In the genomic region with DNA sequence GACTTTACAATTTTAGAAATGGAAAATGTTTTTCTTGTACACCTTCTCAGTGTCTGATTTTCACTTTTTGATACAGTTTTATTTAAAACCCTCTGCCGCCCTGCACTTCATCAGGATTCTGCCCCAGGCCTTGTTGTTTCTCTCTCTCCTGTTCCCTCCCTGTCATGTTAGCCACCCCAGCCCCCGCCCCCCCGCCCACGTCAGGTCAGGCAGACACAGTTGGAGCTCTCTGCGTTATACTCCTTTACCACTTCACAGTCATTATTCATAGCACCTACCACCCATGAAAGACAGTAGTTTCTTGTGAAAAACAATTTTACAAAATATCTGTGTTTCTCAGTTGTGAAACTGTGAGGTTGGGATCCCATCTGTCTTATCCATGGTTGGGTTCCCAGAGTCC, we compare ENCODE assay signal across 21 cellular contexts. TPM values are rescaled to one million over a fixed set of nuclear protein-coding genes. Genes with fewer than 3 reads are reported as not detected.
DNase-seq lines count a peak whose midpoint lies in the region; ATAC-seq and TF ChIP-seq lines count a peak whose summit lies in the region.
"Had no signal": no experiment of that assay in that cellular context is flagged by ENCODE, and none has a peak within 500 bp of the region (broad histone marks: within the 10 kb centered on the region; RNA-seq: fewer than 3 reads in every experiment).

No MANE protein-coding gene starts in this region.

- H3T11ph ChIP-seq in H9 (ENCODE audit: low read length): no peak overlapping the region

- H3K23me2 ChIP-seq in H9 (ENCODE audit: insufficient read length, low read depth, low read length, poor library complexity, severe bottlenecking): no peaks in the 10 kb centered on the region

- DNase-seq in activated CD4-positive, alpha-beta T cell treated with anti-CD3 and anti-CD28 coated beads, Interleukin-2, amount 10 ng/mL, durations not matched to agents 24 days and 14 days: no peak
- no peak for DNase-seq in activated CD4-positive, alpha-beta T cell treated with anti-CD3 and anti-CD28 coated beads for 36 hours
- no peak for DNase-seq in H9
- DNase-seq in esophagus muscularis mucosa (ENCODE audit: extremely low spot score): peak; percentile 68
- no peak for DNase-seq in stimulated activated naive CD8-positive, alpha-beta T cell treated with anti-CD3 and anti-CD28 coated beads, Interleukin-15, amount 100 ng/mL, for 72 hours
- no peak for DNase-seq in neuronal stem cell (ENCODE audit: low spot score)
- DNase-seq: DMS153; DND-41; Kasumi-1; MV-4-11; NCI-H1105; NCI-H1436 treated with DMSO at 0.1 percent for 48 hours; NCI-H187 treated with DMSO at 0.1 percent for 48 hours; NCI-H524; NCI-H774; NK-92 treated with Interleukin-12 subunit alpha and Interleukin-12 subunit beta, amount 100 ng/mL, for 24 hours; PC-9; SJCRH30 had no signal

- no peak overlapping the region for H2BK20ac ChIP-seq in H9 (ENCODE audit: low read depth, low read length, poor library complexity, severe bottlenecking)

- H2AK5ac ChIP-seq in H9 (ENCODE audit: insufficient read length, low read length) (no peak overlapping the region), neuronal stem cell (ENCODE audit: low read depth, low read length) (no peak overlapping the region)

- H3K14ac ChIP-seq in H9 (ENCODE audit: insufficient read depth, low read length) (no peak overlapping the region), neuronal stem cell (ENCODE audit: low read length) (no peak overlapping the region)

- H3K18ac ChIP-seq in H9 (ENCODE audit: insufficient read length, low read depth, low read length) (no peak overlapping the region), neuronal stem cell (ENCODE audit: low read length) (no peak overlapping the region)

- H3K23ac ChIP-seq in H9 (ENCODE audit: insufficient read length, low read depth, low read length) (no peak overlapping the region), neuronal stem cell (ENCODE audit: low read depth, low read length, poor library complexity) (no peak overlapping the region)

- TF ChIP-seq EP300 in esophagus muscularis mucosa (IDR thresholded peaks at IDR 0.05): no peak

- ATAC-seq in activated CD4-positive, alpha-beta T cell treated with anti-CD3 and anti-CD28 coated beads for 36 hours: no peak
- ATAC-seq in stimulated activated naive CD8-positive, alpha-beta T cell treated with anti-CD3 and anti-CD28 coated beads, Interleukin-15, amount 100 ng/mL, for 72 hours: peak; percentile 67
- no peak for ATAC-seq in GM21360 (IDR thresholded peaks at IDR 0.05; ENCODE audit: unreplicated experiment)
- ATAC-seq: K562, Right ventricle myocardium inferior had no signal

- H2BK120ac ChIP-seq in H9 (ENCODE audit: low read depth, low read length, poor library complexity, severe bottlenecking) (no peak overlapping the region), neuronal stem cell (ENCODE audit: low read depth, low read length) (no peak overlapping the region)

- H4K20me1 ChIP-seq in H9 (ENCODE audit: control insufficient read depth, insufficient read depth, insufficient read length): no peaks in the 10 kb centered on the region

- H3K79me2 ChIP-seq in H9 (ENCODE audit: insufficient read depth, low read length): peaks cover 23% of the 10 kb centered on the region; the same call in 1 of the 2 replicates

- no peak overlapping the region for H2AFZ ChIP-seq in H9 (ENCODE audit: low read length)
- no peak overlapping the region for H2AFZ ChIP-seq in neuronal stem cell (ENCODE audit: low read length)
- H2AFZ ChIP-seq: PC-9 had no signal

- no peak overlapping the region for H4K8ac ChIP-seq in H9 (replicated peaks; ENCODE audit: insufficient read length, low read depth, low read length)
- H4K8ac ChIP-seq in neuronal stem cell (ENCODE audit: low read depth, low read length): no peak overlapping the region

- no peaks in the 10 kb centered on the region for H3K9me3 Mint-ChIP-seq in activated CD4-positive, alpha-beta T cell treated with anti-CD3 and anti-CD28 coated beads, Interleukin-2, amount 10 ng/mL, durations not matched to agents 24 days and 14 days
- H3K9me3 Mint-ChIP-seq in activated CD4-positive, alpha-beta T cell treated with anti-CD3 and anti-CD28 coated beads for 36 hours (ENCODE audit: low read depth): no peaks in the 10 kb centered on the region
- no peaks in the 10 kb centered on the region for H3K9me3 Mint-ChIP-seq in H9
- no peaks in the 10 kb centered on the region for H3K9me3 Mint-ChIP-seq in stimulated activated naive CD8-positive, alpha-beta T cell treated with anti-CD3 and anti-CD28 coated beads, Interleukin-15, amount 100 ng/mL, for 72 hours

- H3K4me3 Mint-ChIP-seq in activated CD4-positive, alpha-beta T cell treated with anti-CD3 and anti-CD28 coated beads, Interleukin-2, amount 10 ng/mL, durations not matched to agents 24 days and 14 days: no peak overlapping the region
- no peak overlapping the region for H3K4me3 Mint-ChIP-seq in activated CD4-positive, alpha-beta T cell treated with anti-CD3 and anti-CD28 coated beads for 36 hours
- H3K4me3 Mint-ChIP-seq in H9: no peak overlapping the region
- H3K4me3 Mint-ChIP-seq in stimulated activated naive CD8-positive, alpha-beta T cell treated with anti-CD3 and anti-CD28 coated beads, Interleukin-15, amount 100 ng/mL, for 72 hours: no peak overlapping the region

- H3K4ac ChIP-seq in H9 (ENCODE audit: low read depth, low read length): no peak overlapping the region
- H3K4ac ChIP-seq in neuronal stem cell (ENCODE audit: low read length): no peak overlapping the region

- H3K27me3 ChIP-seq in H9 (ENCODE audit: insufficient read depth, low read length) (no peaks in the 10 kb centered on the region), esophagus muscularis mucosa (no peaks in the 10 kb centered on the region), neuronal stem cell (ENCODE audit: control insufficient read depth in 3 of 3, insufficient read depth in 3 of 3, low read depth in 1 of 3, low read length in 3 of 3) (no peaks in the 10 kb centered on the region)
- H3K27me3 ChIP-seq: SJCRH30 had no signal

- H2BK12ac ChIP-seq in H9 (ENCODE audit: insufficient read length, low read depth, low read length) (no peak overlapping the region), neuronal stem cell (ENCODE audit: low read length) (no peak overlapping the region)

- H2BK15ac ChIP-seq in H9 (ENCODE audit: low read depth, low read length): no peak overlapping the region
- H2BK15ac ChIP-seq in neuronal stem cell (ENCODE audit: low read length): no peak overlapping the region

- no peak overlapping the region for H3K56ac ChIP-seq in H9 (ENCODE audit: insufficient read length, low read depth, low read length)

- peaks cover 48% of the 10 kb centered on the region for H3K36me3 Mint-ChIP-seq in activated CD4-positive, alpha-beta T cell treated with anti-CD3 and anti-CD28 coated beads, Interleukin-2, amount 10 ng/mL, durations not matched to agents 24 days and 14 days (ENCODE audit: low read depth)
- H3K36me3 Mint-ChIP-seq in activated CD4-positive, alpha-beta T cell treated with anti-CD3 and anti-CD28 coated beads for 36 hours (ENCODE audit: low read depth): peaks cover 51% of the 10 kb centered on the region
- H3K36me3 Mint-ChIP-seq in H9 (ENCODE audit: insufficient read depth in 1 of 3, low read depth in 3 of 3): peaks cover 39 to 63% (median 61%) of the 10 kb centered on the region in 3 experiments

- no peak overlapping the region for H4K5ac ChIP-seq in H9 (ENCODE audit: insufficient read length, low read depth, low read length)

- CTCF ChIA-PET in activated CD4-positive, alpha-beta T cell treated with anti-CD3 and anti-CD28 coated beads for 36 hours (lab: Charles Lee): interaction anchor here (1.5 to 1.8 kb wide), 2 partner anchors 11 to 26 kb away, joined by 3 to 6 read pairs; no protein-coding TSS in a partner anchor

- H2BK5ac ChIP-seq in H9 (ENCODE audit: insufficient read length, low read length) (no peak overlapping the region), neuronal stem cell (ENCODE audit: low read length) (no peak overlapping the region)

- H3K27ac Mint-ChIP-seq in activated CD4-positive, alpha-beta T cell treated with anti-CD3 and anti-CD28 coated beads, Interleukin-2, amount 10 ng/mL, durations not matched to agents 24 days and 14 days: peak overlapping the region; percentile 70
- H3K27ac Mint-ChIP-seq in activated CD4-positive, alpha-beta T cell treated with anti-CD3 and anti-CD28 coated beads for 36 hours: no peak overlapping the region
- peak overlapping the region in 2 of 3 experiments; percentile 76 to 86; a peak in 2 of 7 replicates for H3K27ac Mint-ChIP-seq in H9
- peak overlapping the region in 1 of 2 donors; percentile 60 for H3K27ac Mint-ChIP-seq in stimulated activated naive CD8-positive, alpha-beta T cell treated with anti-CD3 and anti-CD28 coated beads, Interleukin-15, amount 100 ng/mL, for 72 hours

- H3K4me3 ChIP-seq in esophagus muscularis mucosa (no peak overlapping the region), neuronal stem cell (ENCODE audit: low read length in 2 of 2) (no peak overlapping the region)
- H3K4me3 ChIP-seq: K562, PC-9, SJCRH30 had no signal

- no peaks in the 10 kb centered on the region for H3K27me3 Mint-ChIP-seq in activated CD4-positive, alpha-beta T cell treated with anti-CD3 and anti-CD28 coated beads, Interleukin-2, amount 10 ng/mL, durations not matched to agents 24 days and 14 days
- no peaks in the 10 kb centered on the region for H3K27me3 Mint-ChIP-seq in activated CD4-positive, alpha-beta T cell treated with anti-CD3 and anti-CD28 coated beads for 36 hours
- no peaks in the 10 kb centered on the region for H3K27me3 Mint-ChIP-seq in H9 (ENCODE audit: low read depth)
- no peaks in the 10 kb centered on the region for H3K27me3 Mint-ChIP-seq in stimulated activated naive CD8-positive, alpha-beta T cell treated with anti-CD3 and anti-CD28 coated beads, Interleukin-15, amount 100 ng/mL, for 72 hours

- peaks cover 37% of the 10 kb centered on the region for H3K4me1 Mint-ChIP-seq in activated CD4-positive, alpha-beta T cell treated with anti-CD3 and anti-CD28 coated beads, Interleukin-2, amount 10 ng/mL, durations not matched to agents 24 days and 14 days
- H3K4me1 Mint-ChIP-seq in activated CD4-positive, alpha-beta T cell treated with anti-CD3 and anti-CD28 coated beads for 36 hours: peaks cover 39% of the 10 kb centered on the region
- H3K4me1 Mint-ChIP-seq in H9: peaks cover 29 to 33% of the 10 kb centered on the region in 2 experiments
- peaks cover 56% of the 10 kb centered on the region for H3K4me1 Mint-ChIP-seq in stimulated activated naive CD8-positive, alpha-beta T cell treated with anti-CD3 and anti-CD28 coated beads, Interleukin-15, amount 100 ng/mL, for 72 hours

- no peak for TF ChIP-seq POLR2A in esophagus muscularis mucosa (IDR thresholded peaks at IDR 0.05; ENCODE audit: low read depth)

- H3K4me2 ChIP-seq in H9 (ENCODE audit: insufficient read depth, insufficient read length, low read length): no peak overlapping the region
- H3K4me2 ChIP-seq in neuronal stem cell (ENCODE audit: insufficient read depth, low read length, poor library complexity, severe bottlenecking): no peak overlapping the region
- H3K4me2 ChIP-seq: PC-9 had no signal

- no CpG with 5 or more reads among the region's 5 CpGs for WGBS in H9 (ENCODE audit: extremely low coverage, insufficient read length, low lambda C conversion rate)
- WGBS in esophagus muscularis mucosa: 88% methylated on average over 5 of the region's 5 CpGs
- WGBS in neuronal stem cell (ENCODE audit: extremely low coverage in 2 of 2, insufficient read length in 2 of 2, insufficient replicate concordance in 1 of 2), 2 donors: no CpG with 5 or more reads among the region's 5 CpGs

- POLR2A ChIA-PET in activated CD4-positive, alpha-beta T cell treated with anti-CD3 and anti-CD28 coated beads for 36 hours (lab: Charles Lee): no interaction called here

- intact Hi-C loops in activated CD4-positive, alpha-beta T cell treated with anti-CD3 and anti-CD28 coated beads, Interleukin-2, amount 10 ng/mL, durations not matched to agents 24 days and 14 days (cut with micrococcal nuclease): no loop called here
- intact Hi-C loops in activated CD4-positive, alpha-beta T cell treated with anti-CD3 and anti-CD28 coated beads for 36 hours (cut with DNase I, micrococcal nuclease): no loop called here
- intact Hi-C loops in esophagus muscularis mucosa (cut with DNase I): no loop called here

- TF ChIP-seq CTCF in H9 (conservative IDR thresholded peaks at IDR 0.05) (no peak), esophagus muscularis mucosa (IDR thresholded peaks at IDR 0.05) (no peak)

- no peak overlapping the region for H4K91ac ChIP-seq in H9 (ENCODE audit: insufficient read length, low read depth, low read length)
- H4K91ac ChIP-seq in neuronal stem cell (ENCODE audit: low read depth, low read length, poor library complexity): no peak overlapping the region

- H3K36me3 ChIP-seq in esophagus muscularis mucosa (peaks cover 5 to 34% (median 24%) of the 10 kb centered on the region in 4 donors), neuronal stem cell (replicated peaks in 1 of 2; ENCODE audit: control insufficient read depth in 2 of 2, insufficient read depth in 2 of 2, low read length in 2 of 2) (peaks cover 9 to 95% of the 10 kb centered on the region in 2 donors)

- H3K79me1 ChIP-seq in H9 (ENCODE audit: insufficient read depth, low read depth, low read length, poor library complexity, severe bottlenecking) (peaks cover 9% of the 10 kb centered on the region), neuronal stem cell (ENCODE audit: low read depth, low read length) (peaks cover 2% of the 10 kb centered on the region)

- H3K27ac ChIP-seq in H9 (ENCODE audit: insufficient read length, low read depth, low read length) (no peak overlapping the region), esophagus muscularis mucosa (replicated peaks in 1 of 4) (no peak overlapping the region), neuronal stem cell (replicated peaks; ENCODE audit: low read length) (no peak overlapping the region)
- H3K27ac ChIP-seq: PC-9, SJCRH30 had no signal

- H3K9ac ChIP-seq in H9 (ENCODE audit: extremely low read depth, insufficient read length, low read length) (no peak overlapping the region), neuronal stem cell (ENCODE audit: low read depth, low read length, poor library complexity) (no peak overlapping the region)

- H3K9me3 ChIP-seq in H9 (ENCODE audit: control insufficient read depth, low read depth, low read length) (no peaks in the 10 kb centered on the region), esophagus muscularis mucosa (no peaks in the 10 kb centered on the region), neuronal stem cell (replicated peaks in 1 of 2; ENCODE audit: control insufficient read depth in 2 of 2, insufficient read depth in 1 of 2, low read depth in 1 of 2, low read length in 2 of 2) (peaks cover 0 to 37% of the 10 kb centered on the region in 2 donors)
- H3K9me3 ChIP-seq: SJCRH30 had no signal

- H3K4me1 ChIP-seq in H9 (ENCODE audit: insufficient read depth, low read length): peaks cover 5% of the 10 kb centered on the region; the same call in 1 of the 2 replicates
- no peaks in the 10 kb centered on the region for H3K4me1 ChIP-seq in esophagus muscularis mucosa
- peaks cover 0 to 9% of the 10 kb centered on the region in 2 donors for H3K4me1 ChIP-seq in neuronal stem cell (ENCODE audit: control insufficient read depth in 2 of 2, insufficient read depth in 1 of 2, low read depth in 1 of 2, low read length in 2 of 2)
- H3K4me1 ChIP-seq: SJCRH30 had no signal

RNA-seq across cellular contexts. Expression of a gene that starts 21.5 kb away (rescaled TPM):
- total RNA-seq in activated CD4-positive, alpha-beta T cell treated with anti-CD3 and anti-CD28 coated beads, Interleukin-2, amount 10 ng/mL, durations not matched to agents 24 days and 14 days: 29.3 and 29.8 TPM in 2 replicates
- total RNA-seq in activated CD4-positive, alpha-beta T cell treated with anti-CD3 and anti-CD28 coated beads for 36 hours: 10 to 100 TPM; 22.8 to 25.7 TPM
- total RNA-seq in H9 (2021) (53.5 and 56.5 TPM in 2 replicates), esophagus muscularis mucosa (10 to 100 TPM; 17.1 to 18.9 (median 17.3) TPM)
- 29.1 TPM for polyA plus RNA-seq in neuronal stem cell (2013, experiment 1 of 2)
- 29.0 TPM for polyA plus RNA-seq in neuronal stem cell (2013, experiment 2 of 2)
